20 cellular contexts compared by ENCODE assay signal in genomic region chr11:77024745-77025144, GRCh38. TPM values are rescaled to one million over a fixed set of nuclear protein-coding genes. Genes with fewer than 3 reads are reported as not detected.
DNase-seq lines count a peak whose midpoint lies in the region; ATAC-seq and TF ChIP-seq lines count a peak whose summit lies in the region.
"Had no signal": no experiment of that assay in that cellular context is flagged by ENCODE, and none has a peak within 500 bp of the region (broad histone marks: within the 10 kb centered on the region; RNA-seq: fewer than 3 reads in every experiment).

No MANE protein-coding gene starts in this region.

- ATAC-seq in GM19351 (IDR thresholded peaks at IDR 0.05; ENCODE audit: unreplicated experiment): peak; percentile 60
- ATAC-seq in stimulated activated memory B cell treated with anti-CD40 and anti-IgM and Interleukin-4, amounts not matched to agents 10 μg/mL and 1 μg/mL and 100 μg/mL, for 72 hours: peak; percentile 60
- no peak for ATAC-seq in activated T-cell treated with anti-CD3 and anti-CD28 coated beads, Interleukin-2, amount 50 U/mL, for 4 hours
- no peak for ATAC-seq in natural killer cell treated with Interleukin-12 subunit alpha and Interleukin-12 subunit beta and Interleukin-15 and Interleukin-18, amount 100 ng/mL, for 72 hours

- H4K20me1 ChIP-seq in SU-DHL-6 (ENCODE audit: low read depth, low read length): no peaks in the 10 kb centered on the region
- H4K20me1 ChIP-seq: BLaER1 had no signal

- no peaks in the 10 kb centered on the region for H3K27me3 ChIP-seq in SU-DHL-6 (ENCODE audit: low read length)
- H3K27me3 ChIP-seq: BLaER1 had no signal

- no peak overlapping the region for H2AFZ ChIP-seq in SU-DHL-6 (ENCODE audit: low read depth, low read length, severe bottlenecking)

- H3K4me3 Mint-ChIP-seq in Calu3 (ENCODE audit: low read depth, unreplicated experiment): no peak overlapping the region
- H3K4me3 Mint-ChIP-seq in stimulated activated memory B cell treated with anti-CD40 and anti-IgM and Interleukin-4, amounts not matched to agents 10 μg/mL and 1 μg/mL and 100 μg/mL, for 72 hours: no peak overlapping the region
- H3K4me3 Mint-ChIP-seq in activated T-cell treated with anti-CD3 and anti-CD28 coated beads, Interleukin-2, amount 50 U/mL, for 4 hours: no peak overlapping the region
- no peak overlapping the region for H3K4me3 Mint-ChIP-seq in natural killer cell treated with Interleukin-12 subunit alpha and Interleukin-12 subunit beta and Interleukin-15 and Interleukin-18, amount 100 ng/mL, for 72 hours
- H3K4me3 Mint-ChIP-seq: CD8-positive, alpha-beta memory T cell; HFFc6 had no signal

- peak overlapping the region; percentile 60 for H3K27ac Mint-ChIP-seq in Calu3 (ENCODE audit: unreplicated experiment)
- no peak overlapping the region for H3K27ac Mint-ChIP-seq in stimulated activated memory B cell treated with anti-CD40 and anti-IgM and Interleukin-4, amounts not matched to agents 10 μg/mL and 1 μg/mL and 100 μg/mL, for 72 hours
- no peak overlapping the region for H3K27ac Mint-ChIP-seq in natural killer cell treated with Interleukin-12 subunit alpha and Interleukin-12 subunit beta and Interleukin-15 and Interleukin-18, amount 100 ng/mL, for 72 hours
- H3K27ac Mint-ChIP-seq: CD8-positive, alpha-beta memory T cell; HFFc6 had no signal

- no peak overlapping the region for H3K4me3 ChIP-seq in SU-DHL-6 (ENCODE audit: insufficient read depth, low read length, poor library complexity, severe bottlenecking)
- H3K4me3 ChIP-seq: BLaER1 had no signal

- no peak overlapping the region for H3K4me2 ChIP-seq in SU-DHL-6 (ENCODE audit: low read depth, low read length, poor library complexity, severe bottlenecking)
- H3K4me2 ChIP-seq: BLaER1 had no signal

- no peaks in the 10 kb centered on the region for H3F3A ChIP-seq in SU-DHL-6 (ENCODE audit: insufficient read depth)

- no peaks in the 10 kb centered on the region for H3K27me3 Mint-ChIP-seq in Calu3 (ENCODE audit: unreplicated experiment)
- peaks cover 18% of the 10 kb centered on the region for H3K27me3 Mint-ChIP-seq in stimulated activated memory B cell treated with anti-CD40 and anti-IgM and Interleukin-4, amounts not matched to agents 10 μg/mL and 1 μg/mL and 100 μg/mL, for 72 hours
- peaks cover 16% of the 10 kb centered on the region for H3K27me3 Mint-ChIP-seq in activated T-cell treated with anti-CD3 and anti-CD28 coated beads, Interleukin-2, amount 50 U/mL, for 4 hours (ENCODE audit: low read depth)
- peaks cover 11 to 12% of the 10 kb centered on the region in 2 donors for H3K27me3 Mint-ChIP-seq in natural killer cell treated with Interleukin-12 subunit alpha and Interleukin-12 subunit beta and Interleukin-15 and Interleukin-18, amount 100 ng/mL, for 72 hours

- no peaks in the 10 kb centered on the region for H3K9me2 ChIP-seq in SU-DHL-6 (replicated peaks; ENCODE audit: insufficient read depth, low read length)

- peak overlapping the region; percentile 8; the same call in 1 of the 2 replicates for H3K27ac ChIP-seq in SU-DHL-6 (ENCODE audit: low read depth, low read length)
- H3K27ac ChIP-seq: 22Rv1, BLaER1 had no signal

- no peaks in the 10 kb centered on the region for H3K9me3 Mint-ChIP-seq in Calu3 (ENCODE audit: low read depth, unreplicated experiment)
- H3K9me3 Mint-ChIP-seq in stimulated activated memory B cell treated with anti-CD40 and anti-IgM and Interleukin-4, amounts not matched to agents 10 μg/mL and 1 μg/mL and 100 μg/mL, for 72 hours: no peaks in the 10 kb centered on the region
- H3K9me3 Mint-ChIP-seq in activated T-cell treated with anti-CD3 and anti-CD28 coated beads, Interleukin-2, amount 50 U/mL, for 4 hours: no peaks in the 10 kb centered on the region
- no peaks in the 10 kb centered on the region for H3K9me3 Mint-ChIP-seq in natural killer cell treated with Interleukin-12 subunit alpha and Interleukin-12 subunit beta and Interleukin-15 and Interleukin-18, amount 100 ng/mL, for 72 hours
- H3K9me3 Mint-ChIP-seq: CD8-positive, alpha-beta memory T cell; HFFc6 had no signal

- no peaks in the 10 kb centered on the region for H3K79me2 ChIP-seq in SU-DHL-6 (ENCODE audit: insufficient read depth, low read length)

- no peaks in the 10 kb centered on the region for H3K9me3 ChIP-seq in SU-DHL-6 (ENCODE audit: insufficient read depth, low read length)
- H3K9me3 ChIP-seq: BLaER1, Caco-2 had no signal

- H3K36me3 ChIP-seq in SU-DHL-6 (ENCODE audit: low read length): no peaks in the 10 kb centered on the region
- H3K36me3 ChIP-seq: BLaER1 had no signal

- TF ChIP-seq CTCF in Calu3 (IDR thresholded peaks at IDR 0.05; ENCODE audit: unreplicated experiment): no peak
- no peak for TF ChIP-seq CTCF in SU-DHL-6 (IDR thresholded peaks at IDR 0.05; ENCODE audit: insufficient read depth, low read length, poor library complexity, severe bottlenecking)

- intact Hi-C loops in Calu3 (cut with micrococcal nuclease; ENCODE audit: unreplicated experiment): loop anchor here (5.0 kb wide), 3 partner anchors 42 to 212 kb away; no protein-coding TSS in a partner anchor

- BruUV-seq in Calu3 (replicated peaks; lab: Mats Ljungman, UMichigan): no TSS peak

- no peak overlapping the region for H3K9ac ChIP-seq in SU-DHL-6 (ENCODE audit: low read length)
- H3K9ac ChIP-seq: BLaER1 had no signal

- DNase-seq in Calu3: no peak
- no peak for DNase-seq in activated T-cell treated with anti-CD3 and anti-CD28 coated beads, Interleukin-2, amount 50 U/mL, for 4 hours
- no peak for DNase-seq in natural killer cell treated with Interleukin-12 subunit alpha and Interleukin-12 subunit beta and Interleukin-15 and Interleukin-18, amount 100 ng/mL, for 72 hours (ENCODE audit: low spot score)
- DNase-seq in stimulated activated CD4-positive, alpha-beta T cell treated with anti-CD3 and anti-CD28 coated beads, Interleukin-2, amount 100 ng/mL, for 48 hours: no peak
- DNase-seq: AML-193; Caco-2; CD8-positive, alpha-beta memory T cell; DMS53; GF-D8; HCEC 1CT; HFFc6; IMR-90; KBM-7 had no signal

- H3K4me1 Mint-ChIP-seq in Calu3 (ENCODE audit: low read depth, unreplicated experiment): peaks cover 56% of the 10 kb centered on the region
- H3K4me1 Mint-ChIP-seq in stimulated activated memory B cell treated with anti-CD40 and anti-IgM and Interleukin-4, amounts not matched to agents 10 μg/mL and 1 μg/mL and 100 μg/mL, for 72 hours: no peaks in the 10 kb centered on the region
- H3K4me1 Mint-ChIP-seq in activated T-cell treated with anti-CD3 and anti-CD28 coated beads, Interleukin-2, amount 50 U/mL, for 4 hours (ENCODE audit: low read depth): no peaks in the 10 kb centered on the region
- H3K4me1 Mint-ChIP-seq in natural killer cell treated with Interleukin-12 subunit alpha and Interleukin-12 subunit beta and Interleukin-15 and Interleukin-18, amount 100 ng/mL, for 72 hours (ENCODE audit: low read depth in 2 of 2): no peaks in the 10 kb centered on the region
- H3K4me1 Mint-ChIP-seq: CD8-positive, alpha-beta memory T cell had no signal

- peaks cover 14% of the 10 kb centered on the region for H3K36me3 Mint-ChIP-seq in Calu3 (ENCODE audit: insufficient read depth, unreplicated experiment)
- H3K36me3 Mint-ChIP-seq in stimulated activated memory B cell treated with anti-CD40 and anti-IgM and Interleukin-4, amounts not matched to agents 10 μg/mL and 1 μg/mL and 100 μg/mL, for 72 hours: peaks cover 6% of the 10 kb centered on the region
- H3K36me3 Mint-ChIP-seq in activated T-cell treated with anti-CD3 and anti-CD28 coated beads, Interleukin-2, amount 50 U/mL, for 4 hours (ENCODE audit: insufficient read depth): no peaks in the 10 kb centered on the region
- no peaks in the 10 kb centered on the region for H3K36me3 Mint-ChIP-seq in natural killer cell treated with Interleukin-12 subunit alpha and Interleukin-12 subunit beta and Interleukin-15 and Interleukin-18, amount 100 ng/mL, for 72 hours

- CTCF ChIA-PET in Calu3 (lab: Charles Lee): no interaction called here

RNA-seq across cellular contexts. Expression of gene B3GNT6, which starts 9.5 kb away (rescaled TPM):
- total RNA-seq in Calu3 (2022): 0.28 and 0.39 TPM in 2 replicates
- not detected for total RNA-seq in activated T-cell treated with anti-CD3 and anti-CD28 coated beads, Interleukin-2, amount 50 U/mL, for 4 hours
- total RNA-seq in natural killer cell treated with Interleukin-12 subunit alpha and Interleukin-12 subunit beta and Interleukin-15 and Interleukin-18, amount 100 ng/mL, for 72 hours: not detected
- total RNA-seq: A673; Caco-2; CD8-positive, alpha-beta memory T cell; H4; HFFc6; IMR-90 had no signal

RNA-seq across cellular contexts. Expression of gene CAPN5, which starts 42.0 kb away (rescaled TPM):
- 22.3 and 41.5 TPM in 2 replicates for total RNA-seq in Calu3 (2022)
- total RNA-seq in activated T-cell treated with anti-CD3 and anti-CD28 coated beads, Interleukin-2, amount 50 U/mL, for 4 hours: under 1 TPM; 0.29 to 0.68 (median 0.53) TPM
- total RNA-seq in natural killer cell treated with Interleukin-12 subunit alpha and Interleukin-12 subunit beta and Interleukin-15 and Interleukin-18, amount 100 ng/mL, for 72 hours: 1 to 10 TPM; 2.5 to 2.7 TPM

Comparison
In these comparisons a context has a peak if more than half of its experiments do, and no peak if none do; other contexts are left out.
1. ATAC-seq: peak in GM19351 (single experiment) and stimulated activated memory B cell treated with anti-CD40 and anti-IgM and Interleukin-4, amounts not matched to agents 10 μg/mL and 1 μg/mL and 100 μg/mL, for 72 hours (single experiment); none in activated T-cell treated with anti-CD3 and anti-CD28 coated beads, Interleukin-2, amount 50 U/mL, for 4 hours (0 of 2) and natural killer cell treated with Interleukin-12 subunit alpha and Interleukin-12 subunit beta and Interleukin-15 and Interleukin-18, amount 100 ng/mL, for 72 hours (0 of 2).